Comparison of ENCODE assay signal across 8 cellular contexts in genomic region chr1:154198756-154199562, GRCh38. TPM values are rescaled to one million over a fixed set of nuclear protein-coding genes. Genes with fewer than 3 reads are reported as not detected.
A peak's percentile ranks its signal among the peaks of the same experiment; 100 is the strongest.
DNase-seq lines count a peak whose midpoint lies in the region; ATAC-seq and TF ChIP-seq lines count a peak whose summit lies in the region.

No MANE protein-coding gene starts in this region.

- peaks cover 3% of the 10 kb centered on the region for H3K27me3 Mint-ChIP-seq in mesothelial cell of epicardium (ENCODE audit: low read depth)

- intact Hi-C loops in Right ventricle myocardium inferior (cut with DNase I): loop anchor here (1.0 to 2.0 kb wide), 2 partner anchors 73 to 136 kb away; partner anchors contain the start of gene HAX1
- intact Hi-C loops in cardiac septum (cut with DNase I): no loop called here

- H3K9me2 ChIP-seq in MM.1S (replicated peaks; ENCODE audit: insufficient read depth, low read length): no peaks in the 10 kb centered on the region

- H3K4me1 Mint-ChIP-seq in mesothelial cell of epicardium: peaks cover 19% of the 10 kb centered on the region

- H3K27ac ChIP-seq in MM.1S (ENCODE audit: low read length): no peak overlapping the region
- no peak overlapping the region for H3K27ac ChIP-seq in effector memory CD4-positive, alpha-beta T cell (ENCODE audit: insufficient read depth, low read length, poor library complexity, severe bottlenecking)

- no peaks in the 10 kb centered on the region for H3K36me3 Mint-ChIP-seq in mesothelial cell of epicardium

- H4K20me1 ChIP-seq in MM.1S (ENCODE audit: insufficient read depth, low read length): no peaks in the 10 kb centered on the region

- H3K4me3 Mint-ChIP-seq in mesothelial cell of epicardium: no peak overlapping the region

- H3K79me2 ChIP-seq in MM.1S (ENCODE audit: low read length): no peaks in the 10 kb centered on the region

- H3K4me3 ChIP-seq in MM.1S (ENCODE audit: low read length): 0 out of 2 replicates have a peak overlapping the region, but pooled peaks have one; percentile 5
- no peak overlapping the region for H3K4me3 ChIP-seq in effector memory CD4-positive, alpha-beta T cell (ENCODE audit: insufficient read depth, low read depth, low read length, poor library complexity, severe bottlenecking)

- H3K9ac ChIP-seq in MM.1S (ENCODE audit: low read length): no peak overlapping the region

- peaks cover 4% of the 10 kb centered on the region; the same call in 1 of the 2 replicates for H3F3A ChIP-seq in MM.1S (ENCODE audit: insufficient read depth, low read length)

- TF ChIP-seq CTCF in MM.1S (IDR thresholded peaks at IDR 0.05; ENCODE audit: low read length) (peak; percentile 87), mesothelial cell of epicardium (IDR thresholded peaks at IDR 0.05; ENCODE audit: unreplicated experiment) (peak; percentile 64)

- H3K27ac Mint-ChIP-seq in mesothelial cell of epicardium: no peak overlapping the region

- no peaks in the 10 kb centered on the region for H3K9me3 Mint-ChIP-seq in mesothelial cell of epicardium

- no peaks in the 10 kb centered on the region for H3K9me3 ChIP-seq in MM.1S (replicated peaks; ENCODE audit: insufficient read depth, low read length)
- no peaks in the 10 kb centered on the region for H3K9me3 ChIP-seq in effector memory CD4-positive, alpha-beta T cell (ENCODE audit: control insufficient read depth, low read length)

- H2AFZ ChIP-seq in MM.1S (ENCODE audit: low read length): peak overlapping the region; percentile 62

- H3K4me1 ChIP-seq in MM.1S (ENCODE audit: low read length): peaks cover 10% of the 10 kb centered on the region
- no peaks in the 10 kb centered on the region for H3K4me1 ChIP-seq in effector memory CD4-positive, alpha-beta T cell (ENCODE audit: control insufficient read depth, insufficient read depth, low read length, poor library complexity, severe bottlenecking)

- H3K27me3 ChIP-seq in MM.1S (replicated peaks; ENCODE audit: insufficient read depth, low read length): no peaks in the 10 kb centered on the region
- H3K27me3 ChIP-seq in effector memory CD4-positive, alpha-beta T cell (replicated peaks; ENCODE audit: control insufficient read depth, insufficient read depth, low read length, poor library complexity, severe bottlenecking): no peaks in the 10 kb centered on the region

- peak; percentile 62 for ATAC-seq in Right ventricle myocardium inferior
- no peak for ATAC-seq in GM18868 (IDR thresholded peaks at IDR 0.05; ENCODE audit: unreplicated experiment)
- no peak for ATAC-seq in HG03139 (IDR thresholded peaks at IDR 0.05; ENCODE audit: unreplicated experiment)

- H3K36me3 ChIP-seq in MM.1S (replicated peaks; ENCODE audit: insufficient read depth, low read length): no peaks in the 10 kb centered on the region
- H3K36me3 ChIP-seq in effector memory CD4-positive, alpha-beta T cell (ENCODE audit: control insufficient read depth, insufficient read depth, low read length): no peaks in the 10 kb centered on the region

- peak overlapping the region; percentile 42 for H3K4me2 ChIP-seq in MM.1S (ENCODE audit: low read depth, low read length)

- no peak for DNase-seq in Right ventricle myocardium inferior (ENCODE audit: missing footprints)
- no peak for DNase-seq in cardiac septum (ENCODE audit: low spot score)
- peak; percentile 76 for DNase-seq in MM.1S
- peak; percentile 31 for DNase-seq in T follicular helper cell (ENCODE audit: low read depth)
- peak in 2 of 3 donors; percentile 11 to 26 for DNase-seq in effector memory CD4-positive, alpha-beta T cell
- DNase-seq in mesothelial cell of epicardium (ENCODE audit: low spot score in 2 of 2, unreplicated experiment in 2 of 2): no peak

RNA-seq across cellular contexts. Expression of gene TPM3, which starts 7.1 kb away (rescaled TPM):
- total RNA-seq in Right ventricle myocardium inferior (102 TPM), cardiac septum (364 TPM), mesothelial cell of epicardium (194 to 208 TPM (median 197 TPM) in 3 replicates)

RNA-seq across cellular contexts. Expression of gene CFAP141, which starts 7.2 kb away (rescaled TPM):
- total RNA-seq in Right ventricle myocardium inferior (not detected), cardiac septum (not detected), mesothelial cell of epicardium (not detected in 3 replicates)

RNA-seq across cellular contexts. Expression of gene UBAP2L, which starts 21.8 kb away (rescaled TPM):
- total RNA-seq in Right ventricle myocardium inferior (90.2 TPM), cardiac septum (111 TPM), mesothelial cell of epicardium (265 to 283 TPM (median 271 TPM) in 3 replicates)

RNA-seq across cellular contexts. Expression of gene NUP210L, which starts 44.1 kb away (rescaled TPM):
- total RNA-seq in Right ventricle myocardium inferior (0.30 TPM), cardiac septum (0.48 TPM), mesothelial cell of epicardium (0.04 to 0.07 TPM (median 0.07 TPM) in 3 replicates)

Comparison
In these comparisons a context has a peak if more than half of its experiments do, and no peak if none do; other contexts are left out.
1. DNase-seq: peak in MM.1S (single experiment), T follicular helper cell (single experiment) and effector memory CD4-positive, alpha-beta T cell (2 of 3); none in Right ventricle myocardium inferior (single experiment), cardiac septum (single experiment) and mesothelial cell of epicardium (0 of 2).